ENCODE assay signal across 1 cellular context in the genomic region with DNA sequence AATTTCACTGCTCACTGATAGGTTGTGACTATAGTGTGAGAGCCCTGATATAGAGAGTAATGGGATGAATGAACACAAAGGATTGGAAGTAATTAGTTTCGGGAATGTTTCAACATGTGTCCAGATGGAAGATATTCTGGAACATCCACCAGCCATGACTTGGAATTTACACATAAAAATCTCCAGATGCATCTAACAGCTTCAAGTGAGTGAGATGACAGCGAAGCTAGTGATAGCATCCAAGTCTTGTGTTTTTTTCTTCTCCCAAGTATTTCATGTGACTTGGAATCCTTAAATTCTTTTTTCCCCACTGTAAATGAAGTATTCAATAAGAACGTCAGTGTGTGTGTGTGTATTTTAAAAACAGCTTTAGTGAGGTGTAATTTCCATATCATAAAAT.
TF ChIP-seq lines count a peak whose summit lies in the region.

No MANE protein-coding gene starts in this region.

TF ChIP-seq in IMR-90, 13 proteins besides CTCF, POLR2A, EP300 and RAD21:
- TF ChIP-seq, protein P1, sequence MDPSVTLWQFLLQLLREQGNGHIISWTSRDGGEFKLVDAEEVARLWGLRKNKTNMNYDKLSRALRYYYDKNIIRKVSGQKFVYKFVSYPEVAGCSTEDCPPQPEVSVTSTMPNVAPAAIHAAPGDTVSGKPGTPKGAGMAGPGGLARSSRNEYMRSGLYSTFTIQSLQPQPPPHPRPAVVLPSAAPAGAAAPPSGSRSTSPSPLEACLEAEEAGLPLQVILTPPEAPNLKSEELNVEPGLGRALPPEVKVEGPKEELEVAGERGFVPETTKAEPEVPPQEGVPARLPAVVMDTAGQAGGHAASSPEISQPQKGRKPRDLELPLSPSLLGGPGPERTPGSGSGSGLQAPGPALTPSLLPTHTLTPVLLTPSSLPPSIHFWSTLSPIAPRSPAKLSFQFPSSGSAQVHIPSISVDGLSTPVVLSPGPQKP (IDR thresholded peaks at IDR 0.05; ENCODE audit: borderline replicate concordance, low read depth, low read length), result no peak
- TF ChIP-seq MXI1 (IDR thresholded peaks at IDR 0.05; ENCODE audit: borderline replicate concordance, low read depth, low read length), result no peak
- TF ChIP-seq, protein P2, sequence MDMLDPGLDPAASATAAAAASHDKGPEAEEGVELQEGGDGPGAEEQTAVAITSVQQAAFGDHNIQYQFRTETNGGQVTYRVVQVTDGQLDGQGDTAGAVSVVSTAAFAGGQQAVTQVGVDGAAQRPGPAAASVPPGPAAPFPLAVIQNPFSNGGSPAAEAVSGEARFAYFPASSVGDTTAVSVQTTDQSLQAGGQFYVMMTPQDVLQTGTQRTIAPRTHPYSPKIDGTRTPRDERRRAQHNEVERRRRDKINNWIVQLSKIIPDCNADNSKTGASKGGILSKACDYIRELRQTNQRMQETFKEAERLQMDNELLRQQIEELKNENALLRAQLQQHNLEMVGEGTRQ (IDR thresholded peaks at IDR 0.05; ENCODE audit: low read depth, low read length), result no peak
- TF ChIP-seq NFE2L2 (IDR thresholded peaks at IDR 0.05; ENCODE audit: low read depth, low read length), result no peak
- no peak for TF ChIP-seq CEBPB (IDR thresholded peaks at IDR 0.05; ENCODE audit: low read depth, low read length)
- no peak for TF ChIP-seq FOS (IDR thresholded peaks at IDR 0.05; ENCODE audit: low read depth, low read length)
- TF ChIP-seq MAZ (IDR thresholded peaks at IDR 0.05; ENCODE audit: borderline replicate concordance, low read depth, low read length), result no peak
- no peak for TF ChIP-seq SMC3 (IDR thresholded peaks at IDR 0.05; ENCODE audit: low read depth, low read length)
- TF ChIP-seq MAFK (IDR thresholded peaks at IDR 0.05; ENCODE audit: low read depth, low read length), result no peak
- no peak for TF ChIP-seq CHD1 (IDR thresholded peaks at IDR 0.05; ENCODE audit: low read depth, low read length)
- no peak for TF ChIP-seq RFX5 (IDR thresholded peaks at IDR 0.05; ENCODE audit: low read depth, low read length)
- TF ChIP-seq BHLHE40 (IDR thresholded peaks at IDR 0.05; ENCODE audit: low read depth, low read length), result no peak
- no peak for TF ChIP-seq RCOR1 (IDR thresholded peaks at IDR 0.05; ENCODE audit: insufficient replicate concordance, low read length)
